8 cellular contexts compared by ENCODE assay signal in the genomic region with DNA sequence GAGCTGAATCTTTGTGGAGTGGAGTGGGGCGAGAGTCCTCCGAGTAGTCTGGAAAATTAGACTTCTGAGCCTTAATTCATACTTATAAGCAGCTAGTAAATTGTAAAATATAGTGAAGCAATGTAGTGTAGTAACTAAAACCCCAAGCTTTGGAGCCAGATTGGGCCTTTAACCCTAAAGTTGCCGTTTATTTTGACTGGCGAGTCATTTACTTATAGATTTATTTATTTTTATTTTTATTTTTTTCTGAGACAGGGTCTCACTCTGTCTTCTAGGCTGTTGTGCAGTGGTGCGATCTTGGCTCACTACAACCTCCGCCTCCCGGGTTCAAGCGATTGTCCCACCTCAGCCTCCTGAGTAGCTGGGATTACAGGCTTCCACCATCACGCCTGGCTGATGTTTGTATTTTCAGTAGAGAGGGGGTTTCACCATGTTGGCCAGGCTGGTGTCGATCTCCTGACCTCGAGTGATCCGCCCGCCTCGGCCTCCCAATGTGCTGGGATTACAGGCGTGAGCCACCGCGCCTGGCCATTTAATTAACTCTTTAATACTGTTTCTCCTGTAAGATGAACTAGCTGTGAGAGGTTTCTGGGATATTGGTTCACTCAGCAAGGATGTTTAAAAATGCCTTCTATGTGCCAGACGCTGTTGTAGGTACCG. TPM values are rescaled to one million over a fixed set of nuclear protein-coding genes. Genes with fewer than 3 reads are reported as not detected.
A peak's percentile ranks its signal among the peaks of the same experiment; 100 is the strongest.
DNase-seq lines count a peak whose midpoint lies in the region; ATAC-seq, FAIRE-seq and TF ChIP-seq lines count a peak whose summit lies in the region.

No MANE protein-coding gene starts in this region.

- no peaks in the 10 kb centered on the region for H3K9me3 Mint-ChIP-seq in mesothelial cell of epicardium

- H3K27me3 ChIP-seq in cardiac muscle cell (no peaks in the 10 kb centered on the region), bronchial epithelial cell (ENCODE audit: control insufficient read depth, insufficient read depth, low read length) (no peaks in the 10 kb centered on the region), vagina (no peaks in the 10 kb centered on the region)

- ATAC-seq in left cardiac atrium (no peak), omental fat pad (ENCODE audit: low FRiP score) (no peak), GM18498 (IDR thresholded peaks at IDR 0.05; ENCODE audit: unreplicated experiment) (no peak)

- H3K4me1 Mint-ChIP-seq in mesothelial cell of epicardium = peaks cover 21% of the 10 kb centered on the region

- H3K27ac ChIP-seq in cardiac muscle cell = peak overlapping the region; percentile 82
- H3K27ac ChIP-seq in vagina = peak overlapping the region; percentile 79

- TF ChIP-seq CTCF in cardiac muscle cell (IDR thresholded peaks at IDR 0.05; ENCODE audit: low read depth, low read length) (no peak), bronchial epithelial cell (IDR thresholded peaks at IDR 0.05; ENCODE audit: insufficient read depth, low read length, severe bottlenecking) (no peak), mesothelial cell of epicardium (IDR thresholded peaks at IDR 0.05; ENCODE audit: unreplicated experiment) (no peak), vagina (IDR thresholded peaks at IDR 0.05) (no peak), omental fat pad (IDR thresholded peaks at IDR 0.05) (no peak)

- FAIRE-seq in bronchial epithelial cell (lab: Jason Lieb, UNC) = no peak

- H3K27me3 Mint-ChIP-seq in mesothelial cell of epicardium (ENCODE audit: low read depth) = no peaks in the 10 kb centered on the region

- peaks cover 22% of the 10 kb centered on the region for H3K36me3 Mint-ChIP-seq in mesothelial cell of epicardium

- H3K4me3 Mint-ChIP-seq in mesothelial cell of epicardium = peak overlapping the region; percentile 82

- DNase-seq in cardiac muscle cell (ENCODE audit: low read depth in 1 of 2, low spot score in 1 of 2) (no peak), left cardiac atrium (no peak), bronchial epithelial cell (ENCODE audit: low read depth) (no peak), mesothelial cell of epicardium (ENCODE audit: low spot score in 2 of 2, unreplicated experiment in 2 of 2) (no peak), vagina (ENCODE audit: extremely low spot score in 2 of 2) (no peak), omental fat pad (ENCODE audit: low spot score) (no peak), anterior cingulate cortex (lab: John Stamatoyannopoulos, UW) (no peak)

- TF ChIP-seq POLR2A in vagina (IDR thresholded peaks at IDR 0.05) = no peak

- peak overlapping the region; percentile 82 for H3K4me3 ChIP-seq in cardiac muscle cell
- H3K4me3 ChIP-seq in bronchial epithelial cell (ENCODE audit: low read depth, low read length) = peak overlapping the region; percentile 93
- peak overlapping the region; percentile 62 to 92 for H3K4me3 ChIP-seq in vagina

- intact Hi-C loops in left cardiac atrium (cut with DNase I) (no loop called here), vagina (cut with DNase I) (no loop called here)

- peak overlapping the region; percentile 98 for H3K27ac Mint-ChIP-seq in mesothelial cell of epicardium

- peaks cover 5% of the 10 kb centered on the region for H3K4me1 ChIP-seq in cardiac muscle cell (ENCODE audit: low read depth)
- peaks cover 25% of the 10 kb centered on the region for H3K4me1 ChIP-seq in vagina

- H3K9me3 ChIP-seq in cardiac muscle cell (ENCODE audit: low read depth) = no peaks in the 10 kb centered on the region
- H3K9me3 ChIP-seq in vagina = no peaks in the 10 kb centered on the region

- H3K36me3 ChIP-seq in cardiac muscle cell (peaks cover 19% of the 10 kb centered on the region), bronchial epithelial cell (ENCODE audit: control insufficient read depth, insufficient read depth, low read length) (peaks cover 11% of the 10 kb centered on the region), vagina (peaks cover 0 to 23% of the 10 kb centered on the region in 2 donors)

RNA-seq across cellular contexts. Expression of gene RPS23, which starts 0.7 kb away (rescaled TPM):
- total RNA-seq in cardiac muscle cell (1,239 and 1,612 TPM in 2 replicates), left cardiac atrium (1,000 to 10,000 TPM; 1,197 to 1,309 TPM), bronchial epithelial cell (3,055 and 5,354 TPM in 2 replicates), mesothelial cell of epicardium (2,105 to 2,236 TPM (median 2,214 TPM) in 3 replicates), vagina (2,334 TPM), omental fat pad (1,000 to 10,000 TPM; 2,401 to 4,131 (median 3,282) TPM)
- polyA plus RNA-seq in cardiac muscle cell = 702 and 842 TPM in 2 replicates
